In the genomic region with DNA sequence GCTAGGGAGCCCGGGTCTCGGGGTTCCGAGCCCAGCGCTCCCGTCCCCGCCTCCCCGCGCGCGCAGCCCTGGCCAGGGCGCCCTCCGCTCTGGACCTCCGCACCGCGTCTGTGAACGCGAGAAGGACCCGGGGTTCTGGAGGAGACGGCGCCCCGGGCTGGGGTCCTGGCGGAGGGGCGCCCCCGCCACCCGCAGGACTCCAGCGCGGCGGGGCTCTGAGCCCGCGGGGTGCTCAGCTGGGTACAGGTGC, we compare ENCODE assay signal across 9 cellular contexts. TPM values are rescaled to one million over a fixed set of nuclear protein-coding genes. Genes with fewer than 3 reads are reported as not detected.
DNase-seq lines count a peak whose midpoint lies in the region; ATAC-seq and TF ChIP-seq lines count a peak whose summit lies in the region.
"Had no signal": no experiment of that assay in that cellular context is flagged by ENCODE, and none has a peak within 500 bp of the region (broad histone marks: within the 10 kb centered on the region; RNA-seq: fewer than 3 reads in every experiment).

No MANE protein-coding gene starts in this region.

- peaks cover 4% of the 10 kb centered on the region for H3K36me3 Mint-ChIP-seq in activated CD4-positive, alpha-beta T cell treated with anti-CD3 and anti-CD28 coated beads, Interleukin-2, amount 10 ng/mL, durations not matched to agents 7 days and 5 days (ENCODE audit: low read depth)
- H3K36me3 Mint-ChIP-seq in naive B cell: peaks cover 3 to 12% of the 10 kb centered on the region in 2 donors

- H3K4me1 Mint-ChIP-seq in activated CD4-positive, alpha-beta T cell treated with anti-CD3 and anti-CD28 coated beads, Interleukin-2, amount 10 ng/mL, durations not matched to agents 7 days and 5 days: peaks cover 19% of the 10 kb centered on the region
- peaks cover 7 to 26% (median 15%) of the 10 kb centered on the region in 3 donors for H3K4me1 Mint-ChIP-seq in naive B cell

- H3K9me3 Mint-ChIP-seq in activated CD4-positive, alpha-beta T cell treated with anti-CD3 and anti-CD28 coated beads, Interleukin-2, amount 10 ng/mL, durations not matched to agents 7 days and 5 days: no peaks in the 10 kb centered on the region
- H3K9me3 Mint-ChIP-seq in naive B cell: peaks cover 0 to 4% (median 3%) of the 10 kb centered on the region in 7 donors
- H3K9me3 Mint-ChIP-seq: stimulated activated naive CD8-positive, alpha-beta T cell treated with anti-CD3 and anti-CD28 coated beads, Interleukin-15, Interleukin-2, amounts not matched to agents 100 ng/mL and 50 ng/mL, for 24 hours had no signal

- POLR2A ChIA-PET in activated CD4-positive, alpha-beta T cell treated with anti-CD3 and anti-CD28 coated beads, Interleukin-2, amount 10 ng/mL, durations not matched to agents 7 days and 5 days (lab: Charles Lee): no interaction called here

- no peak for DNase-seq in activated CD4-positive, alpha-beta T cell treated with anti-CD3 and anti-CD28 coated beads, Interleukin-2, amount 10 ng/mL, durations not matched to agents 7 days and 5 days
- DNase-seq in activated CD4-positive, alpha-beta T cell treated with anti-CD3 and anti-CD28 coated beads for 1 hour: no peak
- DNase-seq in choroid plexus epithelial cell (ENCODE audit: low read depth) (no peak), naive B cell (no peak), NCI-H345 treated with DMSO at 0.1 percent for 48 hours (lab: John Stamatoyannopoulos, UW; ENCODE audit: unreplicated experiment) (no peak), NCI-H1105 treated with DMSO at 0.1 percent for 48 hours (lab: John Stamatoyannopoulos, UW) (no peak)
- no peak for DNase-seq in stimulated activated CD4-positive, alpha-beta T cell treated with anti-CD3 and anti-CD28 coated beads, Interleukin-2, amount 100 ng/mL, for 48 hours

- peak overlapping the region; percentile 44 for H3K4me3 ChIP-seq in choroid plexus epithelial cell (ENCODE audit: low read depth, low read length)

- H3K4me3 Mint-ChIP-seq in activated CD4-positive, alpha-beta T cell treated with anti-CD3 and anti-CD28 coated beads, Interleukin-2, amount 10 ng/mL, durations not matched to agents 7 days and 5 days: peak overlapping the region; percentile 58
- H3K4me3 Mint-ChIP-seq in naive B cell: peak overlapping the region in 6 of 8 donors; percentile 67 to 87 (median 77)

- ATAC-seq in HG03159 (IDR thresholded peaks at IDR 0.05; ENCODE audit: unreplicated experiment): peak; percentile 38
- peak in 1 of 2 donors; percentile 25 for ATAC-seq in naive B cell (ENCODE audit: low read depth in 2 of 2)

- no peak for TF ChIP-seq CTCF in choroid plexus epithelial cell (conservative IDR thresholded peaks at IDR 0.05; ENCODE audit: low read depth, low read length)

- CTCF ChIA-PET in activated CD4-positive, alpha-beta T cell treated with anti-CD3 and anti-CD28 coated beads, Interleukin-2, amount 10 ng/mL, durations not matched to agents 7 days and 5 days (lab: Charles Lee): interaction anchor here (1.1 to 2.5 kb wide), 7 partner anchors 9 to 96 kb away, joined by 3 to 11 read pairs (median 3); no protein-coding TSS in a partner anchor

- no peak overlapping the region for H3K27ac Mint-ChIP-seq in activated CD4-positive, alpha-beta T cell treated with anti-CD3 and anti-CD28 coated beads, Interleukin-2, amount 10 ng/mL, durations not matched to agents 7 days and 5 days
- H3K27ac Mint-ChIP-seq in naive B cell: no peak overlapping the region
- H3K27ac Mint-ChIP-seq: stimulated activated naive CD8-positive, alpha-beta T cell treated with anti-CD3 and anti-CD28 coated beads, Interleukin-15, Interleukin-2, amounts not matched to agents 100 ng/mL and 50 ng/mL, for 24 hours had no signal

- H3K27me3 Mint-ChIP-seq in activated CD4-positive, alpha-beta T cell treated with anti-CD3 and anti-CD28 coated beads, Interleukin-2, amount 10 ng/mL, durations not matched to agents 7 days and 5 days: peaks cover 53% of the 10 kb centered on the region
- peaks cover 10 to 40% (median 18%) of the 10 kb centered on the region in 3 donors for H3K27me3 Mint-ChIP-seq in naive B cell

RNA-seq across cellular contexts. Expression of gene TMOD1, which starts 0.4 kb away (rescaled TPM):
- total RNA-seq in activated CD4-positive, alpha-beta T cell treated with anti-CD3 and anti-CD28 coated beads, Interleukin-2, amount 10 ng/mL, durations not matched to agents 7 days and 5 days: under 1 TPM; 0.35 to 0.45 TPM
- polyA plus RNA-seq in naive B cell (ENCODE audit: low read depth in 6 of 6): 1 to 10 TPM; 2.0 to 7.8 (median 3.9) TPM
